In the genomic region with DNA sequence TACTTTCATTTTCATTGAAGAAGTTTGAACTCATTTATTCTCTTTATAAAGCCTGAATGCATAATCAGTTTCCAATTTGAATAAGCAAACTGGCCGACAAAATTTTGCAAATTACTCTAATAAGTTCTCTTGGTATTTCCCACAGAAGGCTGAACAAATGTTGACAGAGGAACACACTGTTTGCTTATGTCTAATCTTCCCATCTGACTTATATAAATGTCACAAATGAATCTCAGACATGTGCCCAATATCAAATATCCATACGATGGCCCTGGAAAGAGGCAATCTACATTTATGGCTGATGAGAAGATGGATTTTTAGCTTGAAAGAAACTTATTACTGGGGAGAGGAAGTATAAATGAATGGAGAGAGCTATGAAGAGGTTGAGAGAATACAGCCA, we compare ENCODE assay signal across 20 cellular contexts.
DNase-seq lines count a peak whose midpoint lies in the region; ATAC-seq, FAIRE-seq and TF ChIP-seq lines count a peak whose summit lies in the region.
"Had no signal": no experiment of that assay in that cellular context is flagged by ENCODE, and none has a peak within 500 bp of the region (broad histone marks: within the 10 kb centered on the region; RNA-seq: fewer than 3 reads in every experiment).

No MANE protein-coding gene starts in this region.

- no peaks in the 10 kb centered on the region for H3K36me3 Mint-ChIP-seq in GM23338 (ENCODE audit: low read depth)
- H3K36me3 Mint-ChIP-seq in activated CD4-positive, alpha-beta T cell treated with anti-CD3 and anti-CD28 coated beads, Interleukin-2, amount 10 ng/mL, durations not matched to agents 24 days and 14 days (ENCODE audit: low read depth): no peaks in the 10 kb centered on the region
- H3K36me3 Mint-ChIP-seq: CD8-positive, alpha-beta T cell had no signal

- no peak overlapping the region for H2AFZ ChIP-seq in GM23338
- H2AFZ ChIP-seq in PC-3 (ENCODE audit: low read length): no peak overlapping the region

- FAIRE-seq in RCC 7860 (lab: Jason Lieb, UNC): no peak
- FAIRE-seq: K562 had no signal

- no peak overlapping the region for H3K9ac ChIP-seq in PC-3 (ENCODE audit: low read length)
- H3K9ac ChIP-seq: BLaER1 treated with 17β-estradiol and CSF1 and Interleukin-3, amounts not matched to agents 10 nM and 100 nM had no signal

- no peak for TF ChIP-seq CTCF in GM23338 (conservative IDR thresholded peaks at IDR 0.05; ENCODE audit: low read depth in 2 of 2)
- TF ChIP-seq CTCF in LNCaP clone FGC (IDR thresholded peaks at IDR 0.05; ENCODE audit: control insufficient read depth, extremely low read depth, insufficient read depth): no peak
- TF ChIP-seq CTCF in PC-3 (conservative IDR thresholded peaks at IDR 0.05; ENCODE audit: low read depth, low read length): no peak

- H3K9me2 ChIP-seq in GM23338 (ENCODE audit: insufficient read depth): no peaks in the 10 kb centered on the region
- no peaks in the 10 kb centered on the region for H3K9me2 ChIP-seq in PC-3 (replicated peaks; ENCODE audit: low read length)

- no TSS peak for BruUV-seq in PC-3 (replicated peaks; lab: Mats Ljungman, UMichigan)

- H3K27me3 Mint-ChIP-seq in GM23338 (ENCODE audit: insufficient read depth, low read depth, poor library complexity): peaks cover 7% of the 10 kb centered on the region
- H3K27me3 Mint-ChIP-seq in activated CD4-positive, alpha-beta T cell treated with anti-CD3 and anti-CD28 coated beads, Interleukin-2, amount 10 ng/mL, durations not matched to agents 24 days and 14 days: no peaks in the 10 kb centered on the region
- H3K27me3 Mint-ChIP-seq: B cell had no signal

- no peak overlapping the region for H3K4me3 Mint-ChIP-seq in GM23338
- no peak overlapping the region for H3K4me3 Mint-ChIP-seq in activated CD4-positive, alpha-beta T cell treated with anti-CD3 and anti-CD28 coated beads, Interleukin-2, amount 10 ng/mL, durations not matched to agents 24 days and 14 days
- H3K4me3 Mint-ChIP-seq: B cell; CD8-positive, alpha-beta T cell; HFFc6 had no signal

- H3K36me3 ChIP-seq in GM23338 (ENCODE audit: insufficient read depth): no peaks in the 10 kb centered on the region
- no peaks in the 10 kb centered on the region for H3K36me3 ChIP-seq in PC-3 (ENCODE audit: low read depth, low read length)
- H3K36me3 ChIP-seq: BLaER1 treated with 17β-estradiol and CSF1 and Interleukin-3, amounts not matched to agents 10 nM and 100 nM had no signal

- H3K4me3 ChIP-seq in GM23338 (no peak overlapping the region), LNCaP clone FGC (ENCODE audit: low read depth, low read length) (0 out of 2 replicates have a peak overlapping the region, but pooled peaks have one; percentile 4), PC-3 (ENCODE audit: low read length) (no peak overlapping the region)
- H3K4me3 ChIP-seq: BLaER1 treated with 17β-estradiol and CSF1 and Interleukin-3, amounts not matched to agents 10 nM and 100 nM; K562 had no signal

- H3K4me1 ChIP-seq in GM23338 (ENCODE audit: insufficient read depth) (peaks cover 26% of the 10 kb centered on the region), PC-3 (ENCODE audit: insufficient read depth, low read length) (peaks cover 6% of the 10 kb centered on the region; the same call in 1 of the 2 replicates)

- H3K79me2 ChIP-seq in GM23338 (replicated peaks; ENCODE audit: insufficient read depth) (no peaks in the 10 kb centered on the region), PC-3 (ENCODE audit: low read length) (no peaks in the 10 kb centered on the region)

- no peak for ATAC-seq in GM23338
- peak; percentile 73 for ATAC-seq in PC-3
- ATAC-seq: CD8-positive, alpha-beta T cell; HCT116; K562 had no signal

- H3K4me2 ChIP-seq in GM23338 (peak overlapping the region; percentile 63), PC-3 (ENCODE audit: low read length) (no peak overlapping the region)
- H3K4me2 ChIP-seq: BLaER1 treated with 17β-estradiol and CSF1 and Interleukin-3, amounts not matched to agents 10 nM and 100 nM had no signal

- peaks cover 30% of the 10 kb centered on the region for H3K4me1 Mint-ChIP-seq in GM23338
- H3K4me1 Mint-ChIP-seq in activated CD4-positive, alpha-beta T cell treated with anti-CD3 and anti-CD28 coated beads, Interleukin-2, amount 10 ng/mL, durations not matched to agents 24 days and 14 days: no peaks in the 10 kb centered on the region
- H3K4me1 Mint-ChIP-seq: B cell had no signal

- H3K27ac Mint-ChIP-seq in GM23338: no peak overlapping the region
- no peak overlapping the region for H3K27ac Mint-ChIP-seq in activated CD4-positive, alpha-beta T cell treated with anti-CD3 and anti-CD28 coated beads, Interleukin-2, amount 10 ng/mL, durations not matched to agents 24 days and 14 days
- H3K27ac Mint-ChIP-seq: B cell; CD8-positive, alpha-beta T cell; HFFc6 had no signal

- intact Hi-C loops in PC-3 (cut with micrococcal nuclease): no loop called here
- intact Hi-C loops in activated CD4-positive, alpha-beta T cell treated with anti-CD3 and anti-CD28 coated beads, Interleukin-2, amount 10 ng/mL, durations not matched to agents 24 days and 14 days (cut with micrococcal nuclease): no loop called here

- CTCF ChIA-PET in PC-3 (lab: Charles Lee): no interaction called here

- H4K20me1 ChIP-seq in GM23338 (replicated peaks; ENCODE audit: insufficient read depth): no peaks in the 10 kb centered on the region; the same call in 1 of the 2 replicates
- H4K20me1 ChIP-seq in PC-3 (ENCODE audit: low read length): no peaks in the 10 kb centered on the region
- H4K20me1 ChIP-seq: BLaER1 treated with 17β-estradiol and CSF1 and Interleukin-3, amounts not matched to agents 10 nM and 100 nM had no signal

- H3K27ac ChIP-seq in GM23338 (ENCODE audit: low read depth): no peak overlapping the region
- no peak overlapping the region for H3K27ac ChIP-seq in PC-3 (ENCODE audit: low read length)
- H3K27ac ChIP-seq: BLaER1 treated with 17β-estradiol and CSF1 and Interleukin-3, amounts not matched to agents 10 nM and 100 nM had no signal

- DNase-seq in DMS53 (lab: John Stamatoyannopoulos, UW): peak; percentile 45
- no peak for DNase-seq in DMS53 treated with DMSO at 0.1 percent for 48 hours (lab: John Stamatoyannopoulos, UW; ENCODE audit: unreplicated experiment)
- DNase-seq in GM23338 (ENCODE audit: low spot score): no peak
- DNase-seq in LNCaP clone FGC (ENCODE audit: low read depth): peak; percentile 84
- peak; percentile 14 for DNase-seq in PC-3
- no peak for DNase-seq in activated CD4-positive, alpha-beta T cell treated with anti-CD3 and anti-CD28 coated beads, Interleukin-2, amount 10 ng/mL, durations not matched to agents 24 days and 14 days
- no peak for DNase-seq in RCC 7860 (ENCODE audit: low spot score)
- no peak for DNase-seq in activated CD4-positive, CD25-positive, alpha-beta regulatory T cell (lab: John Stamatoyannopoulos, UW)
- DNase-seq: Calu3; CD8-positive, alpha-beta T cell; DMS79 treated with DMSO at 0.1 percent for 48 hours; GF-D8; GOT3; H7; HFFc6; IMR-90 had no signal

- no peaks in the 10 kb centered on the region for H3K9me3 Mint-ChIP-seq in GM23338
- no peaks in the 10 kb centered on the region for H3K9me3 Mint-ChIP-seq in activated CD4-positive, alpha-beta T cell treated with anti-CD3 and anti-CD28 coated beads, Interleukin-2, amount 10 ng/mL, durations not matched to agents 24 days and 14 days
- H3K9me3 Mint-ChIP-seq: CD8-positive, alpha-beta T cell; HFFc6 had no signal

- no peaks in the 10 kb centered on the region for H3K9me3 ChIP-seq in PC-3 (ENCODE audit: low read length)
- H3K9me3 ChIP-seq: BLaER1 treated with 17β-estradiol and CSF1 and Interleukin-3, amounts not matched to agents 10 nM and 100 nM had no signal

- H3K27me3 ChIP-seq in GM23338 (ENCODE audit: insufficient read depth) (peaks cover 13% of the 10 kb centered on the region; the same call in 1 of the 2 replicates), PC-3 (ENCODE audit: low read length) (no peaks in the 10 kb centered on the region)
- H3K27me3 ChIP-seq: BLaER1 treated with 17β-estradiol and CSF1 and Interleukin-3, amounts not matched to agents 10 nM and 100 nM had no signal

- POLR2A ChIA-PET in PC-3 (lab: Charles Lee; ENCODE audit: unreplicated experiment): no interaction called here

- no peaks in the 10 kb centered on the region for H3F3A ChIP-seq in GM23338 (replicated peaks; ENCODE audit: low read depth)
- no peaks in the 10 kb centered on the region for H3F3A ChIP-seq in PC-3 (ENCODE audit: low read length, unreplicated experiment)

TF ChIP-seq in GM23338, 12 proteins besides CTCF, POLR2A, EP300 and RAD21 (continues in another document):
- no peak for TF ChIP-seq NANOG (IDR thresholded peaks at IDR 0.05; ENCODE audit: borderline replicate concordance)
- TF ChIP-seq, protein P1, sequence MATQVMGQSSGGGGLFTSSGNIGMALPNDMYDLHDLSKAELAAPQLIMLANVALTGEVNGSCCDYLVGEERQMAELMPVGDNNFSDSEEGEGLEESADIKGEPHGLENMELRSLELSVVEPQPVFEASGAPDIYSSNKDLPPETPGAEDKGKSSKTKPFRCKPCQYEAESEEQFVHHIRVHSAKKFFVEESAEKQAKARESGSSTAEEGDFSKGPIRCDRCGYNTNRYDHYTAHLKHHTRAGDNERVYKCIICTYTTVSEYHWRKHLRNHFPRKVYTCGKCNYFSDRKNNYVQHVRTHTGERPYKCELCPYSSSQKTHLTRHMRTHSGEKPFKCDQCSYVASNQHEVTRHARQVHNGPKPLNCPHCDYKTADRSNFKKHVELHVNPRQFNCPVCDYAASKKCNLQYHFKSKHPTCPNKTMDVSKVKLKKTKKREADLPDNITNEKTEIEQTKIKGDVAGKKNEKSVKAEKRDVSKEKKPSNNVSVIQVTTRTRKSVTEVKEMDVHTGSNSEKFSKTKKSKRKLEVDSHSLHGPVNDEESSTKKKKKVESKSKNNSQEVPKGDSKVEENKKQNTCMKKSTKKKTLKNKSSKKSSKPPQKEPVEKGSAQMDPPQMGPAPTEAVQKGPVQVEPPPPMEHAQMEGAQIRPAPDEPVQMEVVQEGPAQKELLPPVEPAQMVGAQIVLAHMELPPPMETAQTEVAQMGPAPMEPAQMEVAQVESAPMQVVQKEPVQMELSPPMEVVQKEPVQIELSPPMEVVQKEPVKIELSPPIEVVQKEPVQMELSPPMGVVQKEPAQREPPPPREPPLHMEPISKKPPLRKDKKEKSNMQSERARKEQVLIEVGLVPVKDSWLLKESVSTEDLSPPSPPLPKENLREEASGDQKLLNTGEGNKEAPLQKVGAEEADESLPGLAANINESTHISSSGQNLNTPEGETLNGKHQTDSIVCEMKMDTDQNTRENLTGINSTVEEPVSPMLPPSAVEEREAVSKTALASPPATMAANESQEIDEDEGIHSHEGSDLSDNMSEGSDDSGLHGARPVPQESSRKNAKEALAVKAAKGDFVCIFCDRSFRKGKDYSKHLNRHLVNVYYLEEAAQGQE (IDR thresholded peaks at IDR 0.05; ENCODE audit: unreplicated experiment): no peak
- TF ChIP-seq, protein P2, sequence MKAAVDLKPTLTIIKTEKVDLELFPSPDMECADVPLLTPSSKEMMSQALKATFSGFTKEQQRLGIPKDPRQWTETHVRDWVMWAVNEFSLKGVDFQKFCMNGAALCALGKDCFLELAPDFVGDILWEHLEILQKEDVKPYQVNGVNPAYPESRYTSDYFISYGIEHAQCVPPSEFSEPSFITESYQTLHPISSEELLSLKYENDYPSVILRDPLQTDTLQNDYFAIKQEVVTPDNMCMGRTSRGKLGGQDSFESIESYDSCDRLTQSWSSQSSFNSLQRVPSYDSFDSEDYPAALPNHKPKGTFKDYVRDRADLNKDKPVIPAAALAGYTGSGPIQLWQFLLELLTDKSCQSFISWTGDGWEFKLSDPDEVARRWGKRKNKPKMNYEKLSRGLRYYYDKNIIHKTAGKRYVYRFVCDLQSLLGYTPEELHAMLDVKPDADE (IDR thresholded peaks at IDR 0.05): no peak

Comparison
In these comparisons a context has a peak if more than half of its experiments do, and no peak if none do; other contexts are left out.
1. DNase-seq: peak in DMS53 (single experiment), LNCaP clone FGC (single experiment) and PC-3 (single experiment); none in DMS53 treated with DMSO at 0.1 percent for 48 hours (single experiment), GM23338 (single experiment), activated CD4-positive, alpha-beta T cell treated with anti-CD3 and anti-CD28 coated beads, Interleukin-2, amount 10 ng/mL, durations not matched to agents 24 days and 14 days (single experiment), RCC 7860 (single experiment) and activated CD4-positive, CD25-positive, alpha-beta regulatory T cell (0 of 4).